1 cellular context compared by ENCODE assay signal in genomic region chr21:33976980-33977720, GRCh38.
A peak's percentile ranks its signal among the peaks of the same experiment; 100 is the strongest.
TF ChIP-seq lines count a peak whose summit lies in the region.

No MANE protein-coding gene starts in this region.

TF ChIP-seq in K562, 482 proteins besides CTCF, POLR2A, EP300 and RAD21 (continued from another document):
- no peak for TF ChIP-seq E2F6 (IDR thresholded peaks at IDR 0.05; ENCODE audit: borderline replicate concordance in 1 of 2, extremely low read depth in 1 of 2, insufficient read depth in 1 of 2, insufficient read length in 1 of 2, low read depth in 1 of 2, low read length in 1 of 2, poor library complexity in 1 of 2, severe bottlenecking in 1 of 2)
- TF ChIP-seq HDAC6 (IDR thresholded peaks at IDR 0.05; ENCODE audit: low read depth, low read length) = no peak
- no peak for TF ChIP-seq STAT5B (CRISPR knock-in tag; IDR thresholded peaks at IDR 0.05)
- peak; percentile 16; the same call in 1 of the 2 replicates for TF ChIP-seq SIN3B (IDR thresholded peaks at IDR 0.05; ENCODE audit: low read depth)
- TF ChIP-seq RHOXF2B (CRISPR knock-in tag; conservative IDR thresholded peaks at IDR 0.05) = no peak
- 0 out of 2 replicates have a peak, but pooled peaks have one; percentile 19 for TF ChIP-seq ESRRA (IDR thresholded peaks at IDR 0.05; ENCODE audit: borderline replicate concordance, low read depth)
- TF ChIP-seq MXI1 (IDR thresholded peaks at IDR 0.05; ENCODE audit: low read depth, low read length) = no peak
- TF ChIP-seq MAZ (CRISPR knock-in tag; conservative IDR thresholded peaks at IDR 0.05 in 1 of 2, IDR thresholded peaks at IDR 0.05 in 1 of 2) = 0 out of 4 replicates have a peak, but pooled peaks of 1 of the 2 experiments have one; percentile 7
- no peak for TF ChIP-seq ZNF512 (tag; IDR thresholded peaks at IDR 0.05)
- no peak for TF ChIP-seq POLR2B (IDR thresholded peaks at IDR 0.05; ENCODE audit: low read depth, partially characterized antibody)
- TF ChIP-seq XRCC4 (IDR thresholded peaks at IDR 0.05; ENCODE audit: extremely low read depth, insufficient read depth, insufficient read length) = no peak
- TF ChIP-seq ZNF766 (CRISPR knock-in tag; conservative IDR thresholded peaks at IDR 0.05) = no peak
